1 cellular context compared by ENCODE assay signal in the genomic region with DNA sequence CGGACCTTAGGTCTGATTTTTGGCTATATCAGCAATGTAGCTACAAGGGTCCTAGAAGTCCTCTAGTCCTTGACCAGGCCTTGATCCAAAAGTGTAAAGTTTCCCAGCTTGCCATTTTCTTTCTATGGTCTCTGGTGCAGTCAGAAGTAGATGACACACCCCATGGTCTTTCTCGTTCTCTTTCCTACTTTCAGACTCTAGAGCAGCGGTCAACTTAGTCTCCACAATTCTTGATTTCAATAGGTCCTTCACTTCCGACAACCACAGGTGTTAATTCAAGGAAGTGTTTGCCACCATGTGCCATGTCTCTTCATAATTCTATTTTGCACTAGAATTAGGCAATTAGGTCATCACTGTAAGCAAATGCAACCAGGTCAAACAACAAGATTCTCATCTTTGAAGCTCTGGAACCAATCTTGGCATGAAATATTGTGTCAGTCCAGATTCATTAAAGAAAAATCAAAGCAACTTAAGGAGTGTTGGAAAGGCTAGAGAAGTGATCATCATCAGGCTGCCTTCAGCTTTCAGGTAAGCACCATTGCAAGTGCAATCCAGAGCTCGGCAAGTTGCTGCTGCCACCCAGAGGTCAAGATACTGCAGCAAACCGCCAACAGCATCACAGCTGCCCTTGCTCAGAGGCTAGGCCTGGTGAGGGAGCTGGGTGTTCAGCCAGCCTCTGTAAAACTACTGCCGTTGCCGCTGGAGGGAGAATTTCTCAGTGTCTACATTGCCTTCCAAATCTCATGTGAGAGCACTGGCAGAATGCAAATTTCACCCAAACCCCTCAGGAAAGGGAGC.
TF ChIP-seq lines count a peak whose summit lies in the region.

No MANE protein-coding gene starts in this region.

TF ChIP-seq in HepG2, 621 proteins besides CTCF, POLR2A, EP300 and RAD21 (continues in another document):
- no peak for TF ChIP-seq NFE2 (CRISPR knock-in tag; IDR thresholded peaks at IDR 0.05)
- no peak for TF ChIP-seq SCMH1 (CRISPR knock-in tag; IDR thresholded peaks at IDR 0.05; ENCODE audit: borderline replicate concordance)
- no peak for TF ChIP-seq KLF16 (CRISPR knock-in tag; IDR thresholded peaks at IDR 0.05)
- peak; percentile 60; the same call in 1 of the 2 replicates for TF ChIP-seq ZNF644 (CRISPR knock-in tag; IDR thresholded peaks at IDR 0.05; ENCODE audit: low read depth)
- TF ChIP-seq PAWR (CRISPR knock-in tag; IDR thresholded peaks at IDR 0.05; ENCODE audit: borderline replicate concordance), result no peak
- TF ChIP-seq YY1 (IDR thresholded peaks at IDR 0.05; ENCODE audit: insufficient read depth, insufficient replicate concordance, low read depth, low read length), result no peak
- TF ChIP-seq ZNF501 (CRISPR knock-in tag; IDR thresholded peaks at IDR 0.05), result peak; percentile 25; the same call in 1 of the 2 replicates
- no peak for TF ChIP-seq SP2 (CRISPR knock-in tag; IDR thresholded peaks at IDR 0.05)
- TF ChIP-seq RARA (CRISPR knock-in tag; IDR thresholded peaks at IDR 0.05), result no peak
- TF ChIP-seq, protein P1, sequence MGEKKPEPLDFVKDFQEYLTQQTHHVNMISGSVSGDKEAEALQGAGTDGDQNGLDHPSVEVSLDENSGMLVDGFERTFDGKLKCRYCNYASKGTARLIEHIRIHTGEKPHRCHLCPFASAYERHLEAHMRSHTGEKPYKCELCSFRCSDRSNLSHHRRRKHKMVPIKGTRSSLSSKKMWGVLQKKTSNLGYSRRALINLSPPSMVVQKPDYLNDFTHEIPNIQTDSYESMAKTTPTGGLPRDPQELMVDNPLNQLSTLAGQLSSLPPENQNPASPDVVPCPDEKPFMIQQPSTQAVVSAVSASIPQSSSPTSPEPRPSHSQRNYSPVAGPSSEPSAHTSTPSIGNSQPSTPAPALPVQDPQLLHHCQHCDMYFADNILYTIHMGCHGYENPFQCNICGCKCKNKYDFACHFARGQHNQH (CRISPR knock-in tag; IDR thresholded peaks at IDR 0.05), result 0 out of 2 replicates have a peak, but pooled peaks have one; percentile 30
- no peak for TF ChIP-seq ZNF776 (CRISPR knock-in tag; IDR thresholded peaks at IDR 0.05)
- no peak for TF ChIP-seq MXD4 (CRISPR knock-in tag; IDR thresholded peaks at IDR 0.05)
- TF ChIP-seq, protein P2, sequence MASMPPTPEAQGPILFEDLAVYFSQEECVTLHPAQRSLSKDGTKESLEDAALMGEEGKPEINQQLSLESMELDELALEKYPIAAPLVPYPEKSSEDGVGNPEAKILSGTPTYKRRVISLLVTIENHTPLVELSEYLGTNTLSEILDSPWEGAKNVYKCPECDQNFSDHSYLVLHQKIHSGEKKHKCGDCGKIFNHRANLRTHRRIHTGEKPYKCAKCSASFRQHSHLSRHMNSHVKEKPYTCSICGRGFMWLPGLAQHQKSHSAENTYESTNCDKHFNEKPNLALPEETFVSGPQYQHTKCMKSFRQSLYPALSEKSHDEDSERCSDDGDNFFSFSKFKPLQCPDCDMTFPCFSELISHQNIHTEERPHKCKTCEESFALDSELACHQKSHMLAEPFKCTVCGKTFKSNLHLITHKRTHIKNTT (CRISPR knock-in tag; IDR thresholded peaks at IDR 0.05), result no peak
- no peak for TF ChIP-seq NFYB (CRISPR knock-in tag; IDR thresholded peaks at IDR 0.05)
- no peak for TF ChIP-seq MBD4 (IDR thresholded peaks at IDR 0.05; ENCODE audit: borderline replicate concordance, low read length)
- TF ChIP-seq, protein P3, sequence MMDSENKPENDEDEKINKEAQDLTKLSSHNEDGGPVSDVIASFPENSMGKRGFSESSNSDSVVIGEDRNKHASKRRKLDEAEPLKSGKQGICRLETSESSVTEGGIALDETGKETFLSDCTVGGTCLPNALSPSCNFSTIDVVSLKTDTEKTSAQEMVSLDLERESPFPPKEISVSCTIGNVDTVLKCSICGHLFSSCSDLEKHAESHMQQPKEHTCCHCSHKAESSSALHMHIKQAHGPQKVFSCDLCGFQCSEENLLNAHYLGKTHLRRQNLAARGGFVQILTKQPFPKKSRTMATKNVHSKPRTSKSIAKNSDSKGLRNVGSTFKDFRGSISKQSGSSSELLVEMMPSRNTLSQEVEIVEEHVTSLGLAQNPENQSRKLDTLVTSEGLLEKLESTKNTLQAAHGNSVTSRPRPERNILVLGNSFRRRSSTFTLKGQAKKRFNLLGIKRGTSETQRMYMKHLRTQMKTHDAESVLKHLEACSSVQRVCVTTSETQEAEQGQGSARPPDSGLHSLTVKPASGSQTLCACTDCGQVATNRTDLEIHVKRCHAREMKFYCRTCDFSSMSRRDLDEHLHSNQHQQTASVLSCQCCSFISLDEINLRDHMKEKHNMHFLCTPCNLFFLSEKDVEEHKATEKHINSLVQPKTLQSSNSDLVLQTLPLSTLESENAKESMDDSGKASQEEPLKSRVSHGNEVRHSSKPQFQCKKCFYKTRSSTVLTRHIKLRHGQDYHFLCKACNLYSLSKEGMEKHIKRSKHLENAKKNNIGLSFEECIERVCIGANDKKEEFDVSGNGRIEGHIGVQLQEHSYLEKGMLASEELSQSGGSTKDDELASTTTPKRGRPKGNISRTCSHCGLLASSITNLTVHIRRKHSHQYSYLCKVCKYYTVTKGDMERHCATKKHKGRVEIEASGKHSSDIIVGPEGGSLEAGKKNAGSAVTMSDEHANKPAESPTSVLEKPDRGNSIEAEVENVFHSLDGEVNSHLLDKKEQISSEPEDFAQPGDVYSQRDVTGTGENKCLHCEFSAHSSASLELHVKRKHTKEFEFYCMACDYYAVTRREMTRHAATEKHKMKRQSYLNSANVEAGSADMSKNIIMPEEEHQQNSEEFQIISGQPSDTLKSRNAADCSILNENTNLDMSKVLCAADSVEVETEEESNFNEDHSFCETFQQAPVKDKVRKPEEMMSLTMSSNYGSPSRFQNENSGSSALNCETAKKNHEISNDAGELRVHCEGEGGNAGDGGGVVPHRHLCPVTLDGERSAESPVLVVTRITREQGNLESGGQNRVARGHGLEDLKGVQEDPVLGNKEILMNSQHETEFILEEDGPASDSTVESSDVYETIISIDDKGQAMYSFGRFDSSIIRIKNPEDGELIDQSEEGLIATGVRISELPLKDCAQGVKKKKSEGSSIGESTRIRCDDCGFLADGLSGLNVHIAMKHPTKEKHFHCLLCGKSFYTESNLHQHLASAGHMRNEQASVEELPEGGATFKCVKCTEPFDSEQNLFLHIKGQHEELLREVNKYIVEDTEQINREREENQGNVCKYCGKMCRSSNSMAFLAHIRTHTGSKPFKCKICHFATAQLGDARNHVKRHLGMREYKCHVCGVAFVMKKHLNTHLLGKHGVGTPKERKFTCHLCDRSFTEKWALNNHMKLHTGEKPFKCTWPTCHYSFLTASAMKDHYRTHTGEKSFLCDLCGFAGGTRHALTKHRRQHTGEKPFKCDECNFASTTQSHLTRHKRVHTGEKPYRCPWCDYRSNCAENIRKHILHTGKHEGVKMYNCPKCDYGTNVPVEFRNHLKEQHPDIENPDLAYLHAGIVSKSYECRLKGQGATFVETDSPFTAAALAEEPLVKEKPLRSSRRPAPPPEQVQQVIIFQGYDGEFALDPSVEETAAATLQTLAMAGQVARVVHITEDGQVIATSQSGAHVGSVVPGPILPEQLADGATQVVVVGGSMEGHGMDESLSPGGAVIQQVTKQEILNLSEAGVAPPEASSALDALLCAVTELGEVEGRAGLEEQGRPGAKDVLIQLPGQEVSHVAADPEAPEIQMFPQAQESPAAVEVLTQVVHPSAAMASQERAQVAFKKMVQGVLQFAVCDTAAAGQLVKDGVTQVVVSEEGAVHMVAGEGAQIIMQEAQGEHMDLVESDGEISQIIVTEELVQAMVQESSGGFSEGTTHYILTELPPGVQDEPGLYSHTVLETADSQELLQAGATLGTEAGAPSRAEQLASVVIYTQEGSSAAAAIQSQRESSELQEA (CRISPR knock-in tag; IDR thresholded peaks at IDR 0.05; ENCODE audit: not compliant biosample characterization), result no peak
- no peak for TF ChIP-seq ZFP90 (CRISPR knock-in tag; IDR thresholded peaks at IDR 0.05; ENCODE audit: borderline replicate concordance)
- TF ChIP-seq, protein P4, sequence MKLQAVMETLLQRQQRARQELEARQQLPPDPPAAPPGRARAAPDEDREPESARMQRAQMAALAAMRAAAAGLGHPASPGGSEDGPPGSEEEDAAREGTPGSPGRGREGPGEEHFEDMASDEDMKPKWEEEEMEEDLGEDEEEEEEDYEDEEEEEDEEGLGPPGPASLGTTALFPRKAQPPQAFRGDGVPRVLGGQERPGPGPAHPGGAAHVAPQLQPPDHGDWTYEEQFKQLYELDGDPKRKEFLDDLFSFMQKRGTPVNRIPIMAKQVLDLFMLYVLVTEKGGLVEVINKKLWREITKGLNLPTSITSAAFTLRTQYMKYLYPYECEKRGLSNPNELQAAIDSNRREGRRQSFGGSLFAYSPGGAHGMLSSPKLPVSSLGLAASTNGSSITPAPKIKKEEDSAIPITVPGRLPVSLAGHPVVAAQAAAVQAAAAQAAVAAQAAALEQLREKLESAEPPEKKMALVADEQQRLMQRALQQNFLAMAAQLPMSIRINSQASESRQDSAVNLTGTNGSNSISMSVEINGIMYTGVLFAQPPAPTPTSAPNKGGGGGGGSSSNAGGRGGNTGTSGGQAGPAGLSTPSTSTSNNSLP (IDR thresholded peaks at IDR 0.05; ENCODE audit: low read depth, low read length), result no peak
- no peak for TF ChIP-seq ZNF138 (CRISPR knock-in tag; IDR thresholded peaks at IDR 0.05; ENCODE audit: low read depth)
- TF ChIP-seq, protein P5, sequence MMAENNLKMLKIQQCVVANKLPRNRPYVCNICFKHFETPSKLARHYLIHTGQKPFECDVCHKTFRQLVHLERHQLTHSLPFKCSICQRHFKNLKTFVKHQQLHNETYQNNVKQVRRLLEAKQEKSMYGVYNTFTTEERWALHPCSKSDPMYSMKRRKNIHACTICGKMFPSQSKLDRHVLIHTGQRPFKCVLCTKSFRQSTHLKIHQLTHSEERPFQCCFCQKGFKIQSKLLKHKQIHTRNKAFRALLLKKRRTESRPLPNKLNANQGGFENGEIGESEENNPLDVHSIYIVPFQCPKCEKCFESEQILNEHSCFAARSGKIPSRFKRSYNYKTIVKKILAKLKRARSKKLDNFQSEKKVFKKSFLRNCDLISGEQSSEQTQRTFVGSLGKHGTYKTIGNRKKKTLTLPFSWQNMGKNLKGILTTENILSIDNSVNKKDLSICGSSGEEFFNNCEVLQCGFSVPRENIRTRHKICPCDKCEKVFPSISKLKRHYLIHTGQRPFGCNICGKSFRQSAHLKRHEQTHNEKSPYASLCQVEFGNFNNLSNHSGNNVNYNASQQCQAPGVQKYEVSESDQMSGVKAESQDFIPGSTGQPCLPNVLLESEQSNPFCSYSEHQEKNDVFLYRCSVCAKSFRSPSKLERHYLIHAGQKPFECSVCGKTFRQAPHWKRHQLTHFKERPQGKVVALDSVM (CRISPR knock-in tag; IDR thresholded peaks at IDR 0.05), result no peak
- no peak for TF ChIP-seq CCDC6 (CRISPR knock-in tag; IDR thresholded peaks at IDR 0.05)
- TF ChIP-seq, protein P6, sequence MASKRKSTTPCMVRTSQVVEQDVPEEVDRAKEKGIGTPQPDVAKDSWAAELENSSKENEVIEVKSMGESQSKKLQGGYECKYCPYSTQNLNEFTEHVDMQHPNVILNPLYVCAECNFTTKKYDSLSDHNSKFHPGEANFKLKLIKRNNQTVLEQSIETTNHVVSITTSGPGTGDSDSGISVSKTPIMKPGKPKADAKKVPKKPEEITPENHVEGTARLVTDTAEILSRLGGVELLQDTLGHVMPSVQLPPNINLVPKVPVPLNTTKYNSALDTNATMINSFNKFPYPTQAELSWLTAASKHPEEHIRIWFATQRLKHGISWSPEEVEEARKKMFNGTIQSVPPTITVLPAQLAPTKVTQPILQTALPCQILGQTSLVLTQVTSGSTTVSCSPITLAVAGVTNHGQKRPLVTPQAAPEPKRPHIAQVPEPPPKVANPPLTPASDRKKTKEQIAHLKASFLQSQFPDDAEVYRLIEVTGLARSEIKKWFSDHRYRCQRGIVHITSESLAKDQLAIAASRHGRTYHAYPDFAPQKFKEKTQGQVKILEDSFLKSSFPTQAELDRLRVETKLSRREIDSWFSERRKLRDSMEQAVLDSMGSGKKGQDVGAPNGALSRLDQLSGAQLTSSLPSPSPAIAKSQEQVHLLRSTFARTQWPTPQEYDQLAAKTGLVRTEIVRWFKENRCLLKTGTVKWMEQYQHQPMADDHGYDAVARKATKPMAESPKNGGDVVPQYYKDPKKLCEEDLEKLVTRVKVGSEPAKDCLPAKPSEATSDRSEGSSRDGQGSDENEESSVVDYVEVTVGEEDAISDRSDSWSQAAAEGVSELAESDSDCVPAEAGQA (IDR thresholded peaks at IDR 0.05; ENCODE audit: low read depth), result no peak
- TF ChIP-seq, protein P6 (CRISPR knock-in tag; IDR thresholded peaks at IDR 0.05; ENCODE audit: borderline replicate concordance), result no peak
- TF ChIP-seq MIER2 (CRISPR knock-in tag; IDR thresholded peaks at IDR 0.05), result peak; percentile 41; the same call in 1 of the 2 replicates
- TF ChIP-seq, protein P7, sequence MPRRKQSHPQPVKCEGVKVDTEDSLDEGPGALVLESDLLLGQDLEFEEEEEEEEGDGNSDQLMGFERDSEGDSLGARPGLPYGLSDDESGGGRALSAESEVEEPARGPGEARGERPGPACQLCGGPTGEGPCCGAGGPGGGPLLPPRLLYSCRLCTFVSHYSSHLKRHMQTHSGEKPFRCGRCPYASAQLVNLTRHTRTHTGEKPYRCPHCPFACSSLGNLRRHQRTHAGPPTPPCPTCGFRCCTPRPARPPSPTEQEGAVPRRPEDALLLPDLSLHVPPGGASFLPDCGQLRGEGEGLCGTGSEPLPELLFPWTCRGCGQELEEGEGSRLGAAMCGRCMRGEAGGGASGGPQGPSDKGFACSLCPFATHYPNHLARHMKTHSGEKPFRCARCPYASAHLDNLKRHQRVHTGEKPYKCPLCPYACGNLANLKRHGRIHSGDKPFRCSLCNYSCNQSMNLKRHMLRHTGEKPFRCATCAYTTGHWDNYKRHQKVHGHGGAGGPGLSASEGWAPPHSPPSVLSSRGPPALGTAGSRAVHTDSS (CRISPR knock-in tag; conservative IDR thresholded peaks at IDR 0.05), result no peak
- TF ChIP-seq CBX2 (IDR thresholded peaks at IDR 0.05; ENCODE audit: low read depth, low read length), result no peak
- TF ChIP-seq CBX2 (CRISPR knock-in tag; IDR thresholded peaks at IDR 0.05; ENCODE audit: low read depth), result no peak
- no peak for TF ChIP-seq NR2F6 (IDR thresholded peaks at IDR 0.05)
- 0 out of 2 replicates have a peak, but pooled peaks have one; percentile 17 for TF ChIP-seq NR2F6 (CRISPR knock-in tag; IDR thresholded peaks at IDR 0.05)
- no peak for TF ChIP-seq PHB2 (IDR thresholded peaks at IDR 0.05; ENCODE audit: partially characterized antibody)
